ENCODE assay signal across 8 cellular contexts in the genomic region with DNA sequence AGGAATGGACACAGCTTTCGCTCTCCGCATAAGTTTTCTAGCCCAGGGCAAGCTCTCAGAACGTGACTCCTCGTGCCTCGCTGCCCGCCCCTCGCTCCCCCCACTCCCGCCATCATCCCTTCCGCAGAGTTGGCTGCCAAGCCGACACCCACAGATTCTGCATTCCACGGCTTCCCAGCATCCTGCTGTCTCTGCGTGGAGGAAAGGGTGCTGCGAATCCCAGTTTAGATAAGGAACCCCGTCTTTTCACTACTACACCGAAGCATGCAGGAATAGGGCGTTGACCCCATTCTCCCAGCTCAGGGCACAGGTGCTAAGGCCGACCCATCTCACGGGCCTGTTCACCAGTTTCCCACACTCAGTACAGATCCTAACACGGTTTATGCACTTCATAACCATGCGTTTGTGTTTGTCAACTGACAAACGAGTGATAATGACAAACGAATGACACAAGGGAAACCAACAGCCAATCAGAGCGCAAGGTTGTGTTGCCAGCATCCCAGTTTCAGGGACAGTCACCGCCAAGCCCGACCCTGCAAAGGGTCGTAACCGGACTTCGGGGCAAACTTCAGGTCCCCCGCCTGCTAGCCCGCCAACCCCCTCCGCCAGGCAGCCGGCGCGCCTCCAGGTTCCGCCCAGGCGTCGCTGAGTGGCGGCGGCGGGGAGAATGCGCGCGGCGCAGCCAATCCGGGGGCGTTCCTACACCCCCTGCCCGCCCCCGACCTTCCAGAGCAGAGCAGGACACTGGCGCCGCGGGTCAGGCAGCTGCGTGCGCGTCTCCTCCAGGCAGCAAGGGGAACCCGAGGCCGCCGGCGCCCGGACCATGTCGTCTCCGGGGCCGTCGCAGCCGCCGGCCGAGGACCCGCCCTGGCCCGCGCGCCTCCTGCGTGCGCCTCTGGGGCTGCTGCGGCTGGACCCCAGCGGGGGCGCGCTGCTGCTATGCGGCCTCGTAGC. TPM values are rescaled to one million over a fixed set of nuclear protein-coding genes. Genes with fewer than 3 reads are reported as not detected.
DNase-seq lines count a peak whose midpoint lies in the region; ATAC-seq and TF ChIP-seq lines count a peak whose summit lies in the region.

A gene (plus strand): TSS at position 729 of the 954 bp plus-strand sequence. CDS start 95 bp downstream, at position 824.

- peak within 1 kb of the TSS; percentile 86 to 97 (median 92) for H3K4me3 Mint-ChIP-seq in naive thymus-derived CD8-positive, alpha-beta T cell
- peak within 1 kb of the TSS; percentile 96 to 97 for H3K4me3 Mint-ChIP-seq in stimulated activated naive B cell treated with anti-CD40 and anti-IgM and Interleukin-4, amounts not matched to agents 10 μg/mL and 1 μg/mL and 100 μg/mL, for 72 hours

- peak within 1 kb of the TSS; percentile 60 to 94 (median 88) for H3K27ac Mint-ChIP-seq in naive thymus-derived CD8-positive, alpha-beta T cell
- peak within 1 kb of the TSS; percentile 95 for H3K27ac Mint-ChIP-seq in stimulated activated naive B cell treated with anti-CD40 and anti-IgM and Interleukin-4, amounts not matched to agents 10 μg/mL and 1 μg/mL and 100 μg/mL, for 72 hours

- H3K27me3 Mint-ChIP-seq in naive thymus-derived CD8-positive, alpha-beta T cell: no peaks in the 10 kb centered on the region
- no peaks in the 10 kb centered on the region for H3K27me3 Mint-ChIP-seq in stimulated activated naive B cell treated with anti-CD40 and anti-IgM and Interleukin-4, amounts not matched to agents 10 μg/mL and 1 μg/mL and 100 μg/mL, for 72 hours

- H3K36me3 Mint-ChIP-seq in naive thymus-derived CD8-positive, alpha-beta T cell: peaks cover 0 to 8% (median 6%) of the 10 kb centered on the region in 3 donors
- no peaks in the 10 kb centered on the region for H3K36me3 Mint-ChIP-seq in stimulated activated naive B cell treated with anti-CD40 and anti-IgM and Interleukin-4, amounts not matched to agents 10 μg/mL and 1 μg/mL and 100 μg/mL, for 72 hours

- DNase-seq in Caki2 (ENCODE audit: low read depth) (peak; percentile 72), HPDE6-E6E7 (ENCODE audit: extremely low spot score) (peak; percentile 79), activated T-helper 1 cell treated with Interleukin-2 at 50 U/mL for 16 hours (ENCODE audit: low read depth) (peak; percentile 71), fibroblast of gingiva (ENCODE audit: low read depth) (peak; percentile 77)
- DNase-seq in naive thymus-derived CD8-positive, alpha-beta T cell: peak; percentile 73 to 87 (median 80)
- DNase-seq in stimulated activated naive B cell treated with anti-CD40 and anti-IgM and Interleukin-4, amounts not matched to agents 10 μg/mL and 1 μg/mL and 100 μg/mL, for 72 hours: peak; percentile 75

- H3K4me1 Mint-ChIP-seq in naive thymus-derived CD8-positive, alpha-beta T cell: peaks cover 23 to 47% (median 38%) of the 10 kb centered on the region in 4 donors
- H3K4me1 Mint-ChIP-seq in stimulated activated naive B cell treated with anti-CD40 and anti-IgM and Interleukin-4, amounts not matched to agents 10 μg/mL and 1 μg/mL and 100 μg/mL, for 72 hours: peaks cover 22 to 42% of the 10 kb centered on the region in 2 donors

- ATAC-seq in GM19468 (IDR thresholded peaks at IDR 0.05; ENCODE audit: extremely low read depth, unreplicated experiment): peak; percentile 95
- peak; percentile 92 to 93 for ATAC-seq in naive thymus-derived CD8-positive, alpha-beta T cell
- ATAC-seq in stimulated activated naive B cell treated with anti-CD40 and anti-IgM and Interleukin-4, amounts not matched to agents 10 μg/mL and 1 μg/mL and 100 μg/mL, for 72 hours (replicated peaks): peak; percentile 90 to 92

- no peaks in the 10 kb centered on the region for H3K9me3 Mint-ChIP-seq in naive thymus-derived CD8-positive, alpha-beta T cell
- no peaks in the 10 kb centered on the region for H3K9me3 Mint-ChIP-seq in stimulated activated naive B cell treated with anti-CD40 and anti-IgM and Interleukin-4, amounts not matched to agents 10 μg/mL and 1 μg/mL and 100 μg/mL, for 72 hours

- in situ Hi-C loops in Caki2 (cut with HindIII; ENCODE audit: low pct_unique_long_range_greater_than_20kb, low sequenced_read_pairs): no loop called here

- POLR2A ChIA-PET in naive thymus-derived CD8-positive, alpha-beta T cell (lab: Charles Lee): interaction anchor here (0.9 to 2.7 kb wide), 5 partner anchors 54 to 720 kb away, joined by 3 to 15 read pairs (median 3); a partner anchor contains a TSS

TF ChIP-seq in PFSK-1, 5 proteins besides CTCF, POLR2A, EP300 and RAD21:
- peak; percentile 62; the same call in 1 of the 2 replicates for TF ChIP-seq TAF1 (IDR thresholded peaks at IDR 0.05; ENCODE audit: borderline replicate concordance, insufficient read depth, low read length)
- TF ChIP-seq SIN3A (IDR thresholded peaks at IDR 0.05; ENCODE audit: borderline replicate concordance, insufficient read depth, low read length): no peak
- TF ChIP-seq POLR2AphosphoS5 (IDR thresholded peaks at IDR 0.05; ENCODE audit: low read depth, low read length): peak; percentile 40; the same call in 1 of the 2 replicates
- TF ChIP-seq FOXP2 (optimal IDR thresholded peaks at IDR 0.05; ENCODE audit: borderline replicate concordance, extremely low read depth, extremely low read length, insufficient read depth): no peak
- TF ChIP-seq, protein P1, sequence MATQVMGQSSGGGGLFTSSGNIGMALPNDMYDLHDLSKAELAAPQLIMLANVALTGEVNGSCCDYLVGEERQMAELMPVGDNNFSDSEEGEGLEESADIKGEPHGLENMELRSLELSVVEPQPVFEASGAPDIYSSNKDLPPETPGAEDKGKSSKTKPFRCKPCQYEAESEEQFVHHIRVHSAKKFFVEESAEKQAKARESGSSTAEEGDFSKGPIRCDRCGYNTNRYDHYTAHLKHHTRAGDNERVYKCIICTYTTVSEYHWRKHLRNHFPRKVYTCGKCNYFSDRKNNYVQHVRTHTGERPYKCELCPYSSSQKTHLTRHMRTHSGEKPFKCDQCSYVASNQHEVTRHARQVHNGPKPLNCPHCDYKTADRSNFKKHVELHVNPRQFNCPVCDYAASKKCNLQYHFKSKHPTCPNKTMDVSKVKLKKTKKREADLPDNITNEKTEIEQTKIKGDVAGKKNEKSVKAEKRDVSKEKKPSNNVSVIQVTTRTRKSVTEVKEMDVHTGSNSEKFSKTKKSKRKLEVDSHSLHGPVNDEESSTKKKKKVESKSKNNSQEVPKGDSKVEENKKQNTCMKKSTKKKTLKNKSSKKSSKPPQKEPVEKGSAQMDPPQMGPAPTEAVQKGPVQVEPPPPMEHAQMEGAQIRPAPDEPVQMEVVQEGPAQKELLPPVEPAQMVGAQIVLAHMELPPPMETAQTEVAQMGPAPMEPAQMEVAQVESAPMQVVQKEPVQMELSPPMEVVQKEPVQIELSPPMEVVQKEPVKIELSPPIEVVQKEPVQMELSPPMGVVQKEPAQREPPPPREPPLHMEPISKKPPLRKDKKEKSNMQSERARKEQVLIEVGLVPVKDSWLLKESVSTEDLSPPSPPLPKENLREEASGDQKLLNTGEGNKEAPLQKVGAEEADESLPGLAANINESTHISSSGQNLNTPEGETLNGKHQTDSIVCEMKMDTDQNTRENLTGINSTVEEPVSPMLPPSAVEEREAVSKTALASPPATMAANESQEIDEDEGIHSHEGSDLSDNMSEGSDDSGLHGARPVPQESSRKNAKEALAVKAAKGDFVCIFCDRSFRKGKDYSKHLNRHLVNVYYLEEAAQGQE (IDR thresholded peaks at IDR 0.05; ENCODE audit: insufficient read depth in 1 of 2, low read depth in 2 of 2, low read length in 2 of 2): no peak

RNA-seq across cellular contexts. Expression of the gene that starts here (rescaled TPM):
- total RNA-seq in Caki2 (2014; rRNA removed; shearing (Covaris generic); ENCODE audit: low replicate concordance): 3.2 and 6.5 TPM in 2 replicates
- polyA plus RNA-seq in PFSK-1 (2012; ENCODE audit: insufficient read length, low read depth): 0.30 TPM
- total RNA-seq in naive thymus-derived CD8-positive, alpha-beta T cell: 10 to 100 TPM in 1 of 2 experiments, 1 to 10 TPM in 1; 9.7 to 10.6 TPM
- 1 to 10 TPM; 3.4 to 5.6 (median 5.2) TPM for polyA plus RNA-seq in naive thymus-derived CD8-positive, alpha-beta T cell

Comparison
In these comparisons a context has a peak if more than half of its experiments do, and no peak if none do; other contexts are left out.
1. Peak in every context shown above with its lines: DNase-seq and ATAC-seq.